In the genomic region with DNA sequence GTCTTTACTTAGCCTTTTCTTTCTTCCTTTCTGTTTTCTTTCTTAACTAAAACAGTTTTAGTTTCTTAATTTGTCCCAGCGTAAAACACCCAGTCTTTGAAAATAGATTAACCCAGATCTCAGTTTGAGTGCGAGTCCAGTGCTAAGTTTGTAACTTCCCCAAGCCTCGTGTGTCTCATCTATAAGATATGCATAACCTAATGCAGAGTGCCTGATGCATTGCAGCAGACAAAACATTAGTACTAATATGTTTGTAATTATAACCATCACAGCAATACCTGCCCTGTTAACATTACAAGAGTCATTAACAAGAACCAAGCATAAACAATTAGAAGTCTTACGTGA, we compare ENCODE assay signal across 8 cellular contexts. TPM values are rescaled to one million over a fixed set of nuclear protein-coding genes. Genes with fewer than 3 reads are reported as not detected.
DNase-seq lines count a peak whose midpoint lies in the region; ATAC-seq and TF ChIP-seq lines count a peak whose summit lies in the region.

No MANE protein-coding gene starts in this region.

- POLR2A ChIA-PET in activated naive CD8-positive, alpha-beta T cell treated with anti-CD3 and anti-CD28 coated beads, Interleukin-2, amount 10 ng/mL, durations not matched to agents 7 days and 5 days (lab: Charles Lee) = interaction anchor here (1.0 to 2.3 kb wide), 3 partner anchors 275 to 342 kb away, joined by 4 to 9 read pairs (median 6); a partner anchor contains a TSS

- peaks cover 3% of the 10 kb centered on the region for H3K27me3 Mint-ChIP-seq in activated naive CD8-positive, alpha-beta T cell treated with anti-CD3 and anti-CD28 coated beads, Interleukin-2, amount 10 ng/mL, durations not matched to agents 7 days and 5 days

- DNase-seq in GM12865 (ENCODE audit: low read depth) (peak; percentile 26), stomach (no peak), NCI-H526 treated with DMSO at 0.1 percent for 48 hours (lab: John Stamatoyannopoulos, UW) (no peak), T-helper 9 cell (no peak)
- no peak for DNase-seq in activated naive CD8-positive, alpha-beta T cell treated with anti-CD3 and anti-CD28 coated beads, Interleukin-2, amount 10 ng/mL, durations not matched to agents 7 days and 5 days
- no peak for DNase-seq in stimulated activated CD4-positive, alpha-beta T cell treated with anti-CD3 and anti-CD28 coated beads, Interleukin-4, amount 100 ng/mL, for 4 hours

- H3K36me3 ChIP-seq in iPS-20b (ENCODE audit: insufficient read depth, low read depth, low read length) (no peaks in the 10 kb centered on the region), stomach (no peaks in the 10 kb centered on the region)

- H3K4me3 ChIP-seq in GM12865 (ENCODE audit: low read depth, low read length) (peak overlapping the region; percentile 83), iPS-20b (ENCODE audit: low read length) (peak overlapping the region; percentile 72), stomach (peak overlapping the region; percentile 55 to 65 (median 64))

- peaks cover 29% of the 10 kb centered on the region for H3K4me1 Mint-ChIP-seq in activated naive CD8-positive, alpha-beta T cell treated with anti-CD3 and anti-CD28 coated beads, Interleukin-2, amount 10 ng/mL, durations not matched to agents 7 days and 5 days

- H3K9me3 ChIP-seq in iPS-20b (ENCODE audit: insufficient read depth, low read depth, low read length) = no peaks in the 10 kb centered on the region
- H3K9me3 ChIP-seq in stomach = no peaks in the 10 kb centered on the region

- H3K27ac ChIP-seq in iPS-20b (ENCODE audit: low read length) (peak overlapping the region; percentile 36), stomach (peak overlapping the region; percentile 88 to 94 (median 90))

- TF ChIP-seq POLR2A in stomach (IDR thresholded peaks at IDR 0.05) = no peak

- peak overlapping the region; percentile 82; the same call in 1 of the 2 replicates for H3K9ac ChIP-seq in iPS-20b (ENCODE audit: low read depth, low read length)

- intact Hi-C loops in stomach (cut with DNase I; ENCODE audit: low total_unique reads) = loop anchor here (10.0 kb wide), 1 partner anchor 385 kb away; no protein-coding TSS in a partner anchor

- no peaks in the 10 kb centered on the region for H3K27me3 ChIP-seq in iPS-20b (ENCODE audit: insufficient read depth, low read length)
- peaks cover 0 to 11% (median 0%) of the 10 kb centered on the region in 3 donors for H3K27me3 ChIP-seq in stomach

- peak; percentile 23 for ATAC-seq in HG03439 (IDR thresholded peaks at IDR 0.05; ENCODE audit: unreplicated experiment)
- ATAC-seq in activated naive CD8-positive, alpha-beta T cell treated with anti-CD3 and anti-CD28 coated beads, Interleukin-2, amount 10 ng/mL, durations not matched to agents 7 days and 5 days (ENCODE audit: low read depth) = no peak

- peak overlapping the region; percentile 92 for H3K4me3 Mint-ChIP-seq in activated naive CD8-positive, alpha-beta T cell treated with anti-CD3 and anti-CD28 coated beads, Interleukin-2, amount 10 ng/mL, durations not matched to agents 7 days and 5 days

- H3K36me3 Mint-ChIP-seq in activated naive CD8-positive, alpha-beta T cell treated with anti-CD3 and anti-CD28 coated beads, Interleukin-2, amount 10 ng/mL, durations not matched to agents 7 days and 5 days = peaks cover 6% of the 10 kb centered on the region

- H3K4me1 ChIP-seq in iPS-20b (ENCODE audit: insufficient read depth, low read length) = peaks cover 23% of the 10 kb centered on the region
- H3K4me1 ChIP-seq in stomach = peaks cover 0 to 40% (median 17%) of the 10 kb centered on the region in 4 donors

- whole genome bisulfite sequencing in stomach, 5 donors = 8 to 31% (median 21%) methylated on average over 4 of the region's 4 CpGs

- TF ChIP-seq CTCF in GM12865 (IDR thresholded peaks at IDR 0.05; ENCODE audit: insufficient read depth, low read depth, low read length, missing control alignments) (no peak), stomach (IDR thresholded peaks at IDR 0.05) (no peak)

- TF ChIP-seq EP300 in stomach (IDR thresholded peaks at IDR 0.05) = no peak

- no peaks in the 10 kb centered on the region for H3K9me3 Mint-ChIP-seq in activated naive CD8-positive, alpha-beta T cell treated with anti-CD3 and anti-CD28 coated beads, Interleukin-2, amount 10 ng/mL, durations not matched to agents 7 days and 5 days

- peak overlapping the region; percentile 96 for H3K27ac Mint-ChIP-seq in activated naive CD8-positive, alpha-beta T cell treated with anti-CD3 and anti-CD28 coated beads, Interleukin-2, amount 10 ng/mL, durations not matched to agents 7 days and 5 days

RNA-seq across cellular contexts. Expression of a gene that starts 0.5 kb away (rescaled TPM):
- 10 to 100 TPM; 13.4 to 14.3 TPM for total RNA-seq in activated naive CD8-positive, alpha-beta T cell treated with anti-CD3 and anti-CD28 coated beads, Interleukin-2, amount 10 ng/mL, durations not matched to agents 7 days and 5 days
- 10 to 100 TPM in 3 of 5 donors, 1 to 10 TPM in 2; 4.3 to 33.5 (median 10.5) TPM for total RNA-seq in stomach
- 10 to 100 TPM; 13.7 to 18.8 (median 17.3) TPM for polyA plus RNA-seq in stomach
